Comparison of ENCODE assay signal across 8 cellular contexts in the genomic region with DNA sequence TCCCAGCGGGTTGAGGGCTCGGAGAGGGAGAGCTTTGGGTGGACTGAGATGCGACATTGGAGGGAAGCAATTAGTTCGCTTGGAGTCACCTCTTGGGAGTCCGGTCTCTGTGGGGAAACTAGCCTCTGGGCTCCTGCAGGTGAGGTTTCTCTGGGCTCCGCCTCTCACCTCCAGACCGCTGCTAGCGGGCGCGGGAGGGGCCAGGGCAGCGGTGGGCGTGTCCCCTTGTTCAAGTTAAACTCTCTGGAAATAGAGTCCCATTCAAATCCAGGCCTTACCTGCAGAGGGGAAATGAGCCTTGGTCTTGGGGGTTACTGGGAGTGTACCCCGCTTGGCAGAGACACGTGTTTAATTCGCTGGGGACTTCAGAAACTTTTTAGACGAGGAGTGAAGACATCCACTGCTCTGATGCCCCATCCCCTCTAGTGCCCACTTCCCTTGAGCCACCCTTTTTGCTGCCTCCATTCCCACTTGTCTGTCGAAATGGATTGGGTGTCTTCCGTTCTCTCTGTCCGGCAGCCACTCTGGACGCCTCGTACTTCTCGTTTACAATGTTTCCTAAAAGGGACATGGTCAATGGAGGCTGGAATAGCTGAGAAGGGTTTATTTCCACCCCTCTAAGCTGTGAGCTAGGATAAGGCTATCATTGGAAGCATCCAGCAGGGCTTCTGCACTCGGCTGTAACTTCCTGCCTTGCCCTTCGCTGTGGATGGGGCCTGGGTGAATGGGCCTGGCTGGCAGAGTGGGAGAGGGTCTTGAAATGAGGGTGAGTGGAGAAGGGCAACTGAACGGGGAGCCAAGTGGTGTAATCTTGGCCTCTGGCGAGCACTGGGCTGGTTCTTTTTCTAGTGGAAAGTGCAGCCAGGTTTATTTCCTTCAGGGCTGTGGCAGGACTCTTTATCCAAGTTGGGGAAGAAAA. TPM values are rescaled to one million over a fixed set of nuclear protein-coding genes. Genes with fewer than 3 reads are reported as not detected.
DNase-seq lines count a peak whose midpoint lies in the region; ATAC-seq and TF ChIP-seq lines count a peak whose summit lies in the region.

No MANE protein-coding gene starts in this region.

- H3K27me3 Mint-ChIP-seq in dendritic cell treated with granulocyte-macrophage colony-stimulating factor and Interleukin-4, amounts not matched to agents 40 ng/mL and 50 ng/mL, for 4 days: no peaks in the 10 kb centered on the region
- peaks cover 49 to 59% of the 10 kb centered on the region in 2 donors for H3K27me3 Mint-ChIP-seq in T-cell

- H3K4me3 ChIP-seq in BLaER1: peak overlapping the region; percentile 80
- peak overlapping the region; percentile 95 for H3K4me3 ChIP-seq in HUES48 (ENCODE audit: low read depth, low read length)
- H3K4me3 ChIP-seq in mesendoderm (ENCODE audit: low read length): peak overlapping the region; percentile 92
- peak overlapping the region; percentile 76 to 97 for H3K4me3 ChIP-seq in uterus

- H3K79me1 ChIP-seq in mesendoderm (ENCODE audit: low read length): no peaks in the 10 kb centered on the region

- CTCF ChIA-PET in T-cell (lab: Charles Lee): no interaction called here

- no peak overlapping the region for H2BK15ac ChIP-seq in mesendoderm (replicated peaks; ENCODE audit: low read depth)

- POLR2A ChIA-PET in T-cell (lab: Charles Lee): no interaction called here

- H3K9ac ChIP-seq in BLaER1: no peak overlapping the region; the same call in 1 of the 2 replicates
- H3K9ac ChIP-seq in HUES48 (ENCODE audit: low read depth, low read length): no peak overlapping the region
- H3K9ac ChIP-seq in mesendoderm (ENCODE audit: low read length): peak overlapping the region; percentile 64

- no CpG with 5 or more reads among the region's 26 CpGs for WGBS in mesendoderm (ENCODE audit: extremely low coverage, insufficient coverage, low lambda C conversion rate)

- peaks cover 14% of the 10 kb centered on the region for H3K36me3 Mint-ChIP-seq in dendritic cell treated with granulocyte-macrophage colony-stimulating factor and Interleukin-4, amounts not matched to agents 40 ng/mL and 50 ng/mL, for 4 days (ENCODE audit: low read depth)
- no peaks in the 10 kb centered on the region for H3K36me3 Mint-ChIP-seq in T-cell

- no peak overlapping the region for H3K23ac ChIP-seq in mesendoderm (ENCODE audit: low read length)

- H3K4me1 ChIP-seq in BLaER1: peaks cover 18% of the 10 kb centered on the region
- peaks cover 16% of the 10 kb centered on the region for H3K4me1 ChIP-seq in HUES48 (ENCODE audit: control insufficient read depth, insufficient read depth, low read length)
- H3K4me1 ChIP-seq in mesendoderm (ENCODE audit: control insufficient read depth, low read depth, low read length): no peaks in the 10 kb centered on the region
- peaks cover 0 to 17% of the 10 kb centered on the region in 2 donors for H3K4me1 ChIP-seq in uterus

- H3K27me3 ChIP-seq in BLaER1 (peaks cover 17% of the 10 kb centered on the region), HUES48 (ENCODE audit: control insufficient read depth, insufficient read depth, low read length) (peaks cover 42% of the 10 kb centered on the region), mesendoderm (ENCODE audit: insufficient read depth, low read length, poor library complexity) (no peaks in the 10 kb centered on the region), uterus (no peaks in the 10 kb centered on the region)

- peak overlapping the region; percentile 90 for H3K27ac Mint-ChIP-seq in dendritic cell treated with granulocyte-macrophage colony-stimulating factor and Interleukin-4, amounts not matched to agents 40 ng/mL and 50 ng/mL, for 4 days
- H3K27ac Mint-ChIP-seq in T-cell: no peak overlapping the region

- no peaks in the 10 kb centered on the region for H4K20me1 ChIP-seq in BLaER1

- H3K4me3 Mint-ChIP-seq in dendritic cell treated with granulocyte-macrophage colony-stimulating factor and Interleukin-4, amounts not matched to agents 40 ng/mL and 50 ng/mL, for 4 days: peak overlapping the region; percentile 90
- peak overlapping the region in 1 of 3 donors; percentile 58 for H3K4me3 Mint-ChIP-seq in T-cell

- no peak overlapping the region for H2AK5ac ChIP-seq in mesendoderm (ENCODE audit: low read length)

- no peak overlapping the region for H2BK5ac ChIP-seq in mesendoderm (ENCODE audit: low read length)

- DNase-seq in mesendoderm (peak; percentile 70), uterus (peak; percentile 62 to 64), T-cell (no peak)

- no peak overlapping the region for H4K8ac ChIP-seq in mesendoderm (ENCODE audit: low read depth, low read length)

- no peaks in the 10 kb centered on the region for H3K36me3 ChIP-seq in BLaER1
- no peaks in the 10 kb centered on the region for H3K36me3 ChIP-seq in HUES48 (ENCODE audit: control insufficient read depth, insufficient read depth, low read length)
- H3K36me3 ChIP-seq in mesendoderm (ENCODE audit: control insufficient read depth, insufficient read depth, low read length): no peaks in the 10 kb centered on the region
- no peaks in the 10 kb centered on the region for H3K36me3 ChIP-seq in uterus

- TF ChIP-seq POLR2A in uterus (IDR thresholded peaks at IDR 0.05): peak in 1 of 2 donors; percentile 50

- H3K9me3 Mint-ChIP-seq in dendritic cell treated with granulocyte-macrophage colony-stimulating factor and Interleukin-4, amounts not matched to agents 40 ng/mL and 50 ng/mL, for 4 days: no peaks in the 10 kb centered on the region
- no peaks in the 10 kb centered on the region for H3K9me3 Mint-ChIP-seq in T-cell

- H3K4ac ChIP-seq in mesendoderm (ENCODE audit: low read depth, low read length): no peak overlapping the region

- peak overlapping the region; percentile 96 for H3K4me2 ChIP-seq in BLaER1
- H3K4me2 ChIP-seq in mesendoderm (ENCODE audit: low read length): peak overlapping the region; percentile 72

- intact Hi-C loops in dendritic cell treated with granulocyte-macrophage colony-stimulating factor and Interleukin-4, amounts not matched to agents 40 ng/mL and 50 ng/mL, for 4 days (cut with micrococcal nuclease): no loop called here
- intact Hi-C loops in uterus (cut with DNase I; ENCODE audit: low total_unique reads): no loop called here

- ATAC-seq in HG03432 (IDR thresholded peaks at IDR 0.05; ENCODE audit: unreplicated experiment) (no peak), T-cell (replicated peaks in 1 of 4) (no peak), HG02870 (IDR thresholded peaks at IDR 0.05; ENCODE audit: unreplicated experiment) (no peak)

- H3K27ac ChIP-seq in BLaER1: no peak overlapping the region
- no peak overlapping the region for H3K27ac ChIP-seq in HUES48 (ENCODE audit: low read depth, low read length)
- H3K27ac ChIP-seq in mesendoderm (ENCODE audit: low read depth, low read length): no peak overlapping the region
- H3K27ac ChIP-seq in uterus: peak overlapping the region; percentile 90 to 93

- H3K79me2 ChIP-seq in mesendoderm (ENCODE audit: control insufficient read depth, insufficient read depth, low read length): no peaks in the 10 kb centered on the region

- H3K56ac ChIP-seq in mesendoderm (ENCODE audit: low read length): no peak overlapping the region

- H3K9me3 ChIP-seq in BLaER1 (no peaks in the 10 kb centered on the region), HUES48 (ENCODE audit: control insufficient read depth, insufficient read depth, low read length) (no peaks in the 10 kb centered on the region), uterus (no peaks in the 10 kb centered on the region)

- H4K5ac ChIP-seq in mesendoderm (ENCODE audit: low read length): no peak overlapping the region

- TF ChIP-seq CTCF in uterus (IDR thresholded peaks at IDR 0.05): no peak

- peaks cover 52% of the 10 kb centered on the region for H3K4me1 Mint-ChIP-seq in dendritic cell treated with granulocyte-macrophage colony-stimulating factor and Interleukin-4, amounts not matched to agents 40 ng/mL and 50 ng/mL, for 4 days (ENCODE audit: low read depth)
- H3K4me1 Mint-ChIP-seq in T-cell: peaks cover 9 to 15% (median 12%) of the 10 kb centered on the region in 3 donors

- H2BK120ac ChIP-seq in mesendoderm (ENCODE audit: low read depth, low read length): no peak overlapping the region

- H3K18ac ChIP-seq in mesendoderm (ENCODE audit: low read length): no peak overlapping the region

RNA-seq across cellular contexts. Expression of a gene that starts 1.1 kb away (rescaled TPM):
- polyA plus RNA-seq in mesendoderm (2013, experiment 1 of 2): 1.1 TPM
- 1.1 TPM for polyA plus RNA-seq in mesendoderm (2013, experiment 2 of 2)
- total RNA-seq in uterus (10 to 100 TPM; 18.2 to 66.0 (median 52.6) TPM), T-cell (under 1 TPM in 4 of 5 donors, not detected in 1; 0.09 to 0.51 (median 0.24) TPM)

Comparison
In these comparisons a context has a peak if more than half of its experiments do, and no peak if none do; other contexts are left out.
1. H3K27ac ChIP-seq: peak in uterus (2 of 2); none in BLaER1 (single experiment), HUES48 (single experiment) and mesendoderm (single experiment).
2. DNase-seq: peak in mesendoderm (single experiment) and uterus (2 of 2); none in T-cell (0 of 34).
3. RNA of a gene that starts 1.1 kb away (total RNA-seq): 18.2 to 66.0 TPM in uterus; 0.09 to 0.51 TPM in T-cell; every median in the first group is over 10 times any median in the second.
4. Peak in every context shown above with its lines, with median percentiles within 50 percentile points of each other: H3K4me3 ChIP-seq.